In genomic region chr6:27503436-27504030, GRCh38 we compare ENCODE assay signal across 1 cellular context.
TF ChIP-seq lines count a peak whose summit lies in the region.

No MANE protein-coding gene starts in this region.

TF ChIP-seq in HepG2, 621 proteins besides CTCF, POLR2A, EP300 and RAD21 (continued from another document and continues in another):
- TF ChIP-seq PATZ1 (CRISPR knock-in tag; IDR thresholded peaks at IDR 0.05) (no peak), KDM5A (IDR thresholded peaks at IDR 0.05; ENCODE audit: borderline replicate concordance, low read length) (no peak; the same call in 1 of the 2 replicates), SUZ12 (IDR thresholded peaks at IDR 0.05; ENCODE audit: low read depth, low read length) (no peak), TERF1 (CRISPR knock-in tag; IDR thresholded peaks at IDR 0.05) (no peak), ZNF282 (IDR thresholded peaks at IDR 0.05; ENCODE audit: partially characterized antibody) (no peak), ZNF160 (CRISPR knock-in tag; IDR thresholded peaks at IDR 0.05) (peak; percentile 39), TAF1 (CRISPR knock-in tag; IDR thresholded peaks at IDR 0.05) (no peak; the same call in 1 of the 2 replicates), ATF4 (CRISPR knock-in tag; IDR thresholded peaks at IDR 0.05) (no peak), IRF9 (CRISPR knock-in tag; IDR thresholded peaks at IDR 0.05; ENCODE audit: borderline replicate concordance) (no peak), NR3C1 (CRISPR knock-in tag; IDR thresholded peaks at IDR 0.05) (no peak), GABPA (IDR thresholded peaks at IDR 0.05; ENCODE audit: low read depth, low read length) (no peak), GABPA (CRISPR knock-in tag; IDR thresholded peaks at IDR 0.05; ENCODE audit: low read depth) (no peak), FOXJ3 (CRISPR knock-in tag; IDR thresholded peaks at IDR 0.05; ENCODE audit: borderline replicate concordance) (no peak), MXD3 (CRISPR knock-in tag; IDR thresholded peaks at IDR 0.05) (0 out of 2 replicates have a peak, but pooled peaks have one; percentile 47), THAP8 (CRISPR knock-in tag; IDR thresholded peaks at IDR 0.05; ENCODE audit: borderline replicate concordance) (no peak), MAF1 (CRISPR knock-in tag; IDR thresholded peaks at IDR 0.05; ENCODE audit: borderline replicate concordance) (0 out of 2 replicates have a peak, but pooled peaks have one; percentile 79), HMG20A (CRISPR knock-in tag; IDR thresholded peaks at IDR 0.05; ENCODE audit: borderline replicate concordance) (no peak), ZSCAN31 (CRISPR knock-in tag; IDR thresholded peaks at IDR 0.05; ENCODE audit: low read depth) (0 out of 2 replicates have a peak, but pooled peaks have one; percentile 24), TMF1 (CRISPR knock-in tag; IDR thresholded peaks at IDR 0.05; ENCODE audit: low read depth) (no peak), RNF219 (CRISPR knock-in tag; IDR thresholded peaks at IDR 0.05) (no peak), AHR (CRISPR knock-in tag; IDR thresholded peaks at IDR 0.05) (0 out of 2 replicates have a peak, but pooled peaks have one; percentile 37), HNF1B (CRISPR knock-in tag; IDR thresholded peaks at IDR 0.05) (no peak; the same call in 1 of the 2 replicates), RFX3 (CRISPR knock-in tag; IDR thresholded peaks at IDR 0.05) (no peak), ZNF775 (CRISPR knock-in tag; IDR thresholded peaks at IDR 0.05; ENCODE audit: borderline replicate concordance) (no peak), NR0B2 (CRISPR knock-in tag; IDR thresholded peaks at IDR 0.05) (no peak), ZNF329 (CRISPR knock-in tag; IDR thresholded peaks at IDR 0.05; ENCODE audit: low read depth) (no peak), JUNB (CRISPR knock-in tag; IDR thresholded peaks at IDR 0.05; ENCODE audit: borderline replicate concordance) (no peak), XRCC5 (optimal IDR thresholded peaks at IDR 0.05; ENCODE audit: low read length) (peak; percentile 13), SP5 (CRISPR knock-in tag; IDR thresholded peaks at IDR 0.05; ENCODE audit: borderline replicate concordance, low read depth) (no peak), ZNF768 (CRISPR knock-in tag; IDR thresholded peaks at IDR 0.05) (no peak), ZFP36L2 (CRISPR knock-in tag; IDR thresholded peaks at IDR 0.05) (no peak), CREB3 (CRISPR knock-in tag; IDR thresholded peaks at IDR 0.05) (no peak), ZNF784 (CRISPR knock-in tag; IDR thresholded peaks at IDR 0.05; ENCODE audit: borderline replicate concordance) (no peak), MLX (CRISPR knock-in tag; IDR thresholded peaks at IDR 0.05) (no peak), FOSL2 (CRISPR knock-in tag; IDR thresholded peaks at IDR 0.05) (0 out of 2 replicates have a peak, but pooled peaks have one; percentile 41), TFDP2 (CRISPR knock-in tag; IDR thresholded peaks at IDR 0.05) (no peak), FOXM1 (CRISPR knock-in tag; IDR thresholded peaks at IDR 0.05) (no peak), ZBTB2 (CRISPR knock-in tag; IDR thresholded peaks at IDR 0.05; ENCODE audit: low read depth) (no peak), ZXDC (CRISPR knock-in tag; IDR thresholded peaks at IDR 0.05) (no peak), SRSF4 (IDR thresholded peaks at IDR 0.05; ENCODE audit: low read depth, low read length, poor library complexity, severe bottlenecking) (no peak), KLF9 (CRISPR knock-in tag; IDR thresholded peaks at IDR 0.05; ENCODE audit: low read depth) (no peak), TBL1XR1 (IDR thresholded peaks at IDR 0.05; ENCODE audit: borderline replicate concordance, low read length, partially characterized antibody) (no peak)
